28 cellular contexts compared by ENCODE assay signal in the genomic region with DNA sequence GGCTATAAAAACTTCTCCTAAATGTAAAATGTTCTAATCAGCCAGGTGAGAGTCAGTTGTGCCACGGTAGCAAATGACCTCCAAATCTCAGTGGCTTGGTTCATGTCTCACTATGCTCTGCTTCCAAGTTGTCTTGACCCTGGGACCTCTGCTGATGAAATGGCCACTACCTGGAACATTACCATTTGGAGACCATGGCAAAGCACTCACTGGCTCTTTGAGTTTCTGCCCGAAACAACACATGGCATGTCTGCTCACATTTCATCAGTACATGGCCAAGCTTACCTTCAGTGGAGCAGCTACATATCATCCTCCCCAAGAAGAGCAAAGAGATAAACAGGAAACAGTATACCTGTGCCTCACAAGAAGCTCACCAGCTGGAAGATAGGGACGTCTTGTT. TPM values are rescaled to one million over a fixed set of nuclear protein-coding genes. Genes with fewer than 3 reads are reported as not detected.
"Had no signal": no experiment of that assay in that cellular context is flagged by ENCODE, and none has a peak within 500 bp of the region (broad histone marks: within the 10 kb centered on the region; RNA-seq: fewer than 3 reads in every experiment).

No MANE protein-coding gene starts in this region.

- H3K4me1 ChIP-seq: lower lobe of right lung had no signal

- ATAC-seq: effector memory CD8-positive, alpha-beta T cell; esophagus mucosa; foreskin keratinocyte; heart right ventricle; left cardiac atrium; left lung; left ventricle myocardium superior; lower lobe of right lung; naive thymus-derived CD4-positive, alpha-beta T cell had no signal

- H3K27ac ChIP-seq: coronary artery, epithelial cell of prostate, foreskin keratinocyte, heart right ventricle, left lung, lower lobe of right lung had no signal

- DNase-seq: dermis blood vessel endothelial cell; effector CD8-positive, alpha-beta T cell; effector memory CD8-positive, alpha-beta T cell; endodermal cell; erythroblast; foreskin keratinocyte; glutamatergic neuron; head of caudate nucleus; heart right ventricle; hippocampal formation; left cardiac atrium; left lung; left ventricle myocardium superior; lower lobe of right lung; mesendoderm; midbrain had no signal

- H3K27me3 ChIP-seq: foreskin keratinocyte, heart right ventricle, left lung had no signal

- H3K4me3 ChIP-seq: coronary artery, heart right ventricle, left lung, lower lobe of right lung had no signal

- H3K9me3 ChIP-seq: heart right ventricle, left lung, lower lobe of right lung had no signal

- H3K36me3 ChIP-seq: heart right ventricle, left lung, lower lobe of right lung had no signal

RNA-seq across cellular contexts. Expression of gene PLEKHG7, which starts 40.2 kb away (rescaled TPM):
- total RNA-seq: dermis blood vessel endothelial cell, endodermal cell, fibroblast of lung, fibroblast of villous mesenchyme, foreskin keratinocyte, frontal cortex, glomerular endothelial cell, heart right ventricle, kidney epithelial cell, left cardiac atrium, left ventricle myocardium superior, lower leg skin, lung microvascular endothelial cell had no signal
- polyA plus RNA-seq: fibroblast of lung; foreskin keratinocyte; keratinocyte; naive thymus-derived CD4-positive, alpha-beta T cell had no signal
